In genomic region chr7:113819474-113819873, GRCh38 we compare ENCODE assay signal across 14 cellular contexts.
DNase-seq lines count a peak whose midpoint lies in the region; ATAC-seq and TF ChIP-seq lines count a peak whose summit lies in the region.
"Had no signal": no experiment of that assay in that cellular context is flagged by ENCODE, and none has a peak within 500 bp of the region (broad histone marks: within the 10 kb centered on the region; RNA-seq: fewer than 3 reads in every experiment).

No MANE protein-coding gene starts in this region.

- TF ChIP-seq CTCF in brain microvascular endothelial cell (IDR thresholded peaks at IDR 0.05; ENCODE audit: low read depth, low read length, missing control alignments) = no peak

- H3K27ac ChIP-seq in brain microvascular endothelial cell = no peak overlapping the region
- H3K27ac ChIP-seq: BLaER1 treated with 17β-estradiol and CSF1 and Interleukin-3, amounts not matched to agents 10 nM and 100 nM had no signal

- ATAC-seq in left ventricle myocardium superior (peak; percentile 67), Right ventricle myocardium inferior (no peak)
- ATAC-seq: CD8-positive, alpha-beta T cell; HCT116 had no signal

- no peak overlapping the region for H3K4me3 ChIP-seq in brain microvascular endothelial cell (ENCODE audit: low read depth, low read length)
- H3K4me3 ChIP-seq: BLaER1 treated with 17β-estradiol and CSF1 and Interleukin-3, amounts not matched to agents 10 nM and 100 nM had no signal

- no peak for DNase-seq in left ventricle myocardium superior
- DNase-seq in Right ventricle myocardium inferior (ENCODE audit: missing footprints) = no peak
- peak; percentile 46 for DNase-seq in brain microvascular endothelial cell
- peak; percentile 14 for DNase-seq in kidney tubule cell (ENCODE audit: low spot score)
- no peak for DNase-seq in HT-29 (ENCODE audit: low spot score)
- no peak for DNase-seq in activated CD4-positive, CD25-positive, alpha-beta regulatory T cell treated with anti-CD3 and anti-CD28 coated beads, Interleukin-2, amount 50 U/mL, for 72 hours
- DNase-seq: Calu3; CD8-positive, alpha-beta T cell; DMS79 treated with DMSO at 0.1 percent for 48 hours; GF-D8; GOT3; H7 had no signal

- H3K36me3 ChIP-seq in brain microvascular endothelial cell (replicated peaks) = no peaks in the 10 kb centered on the region
- H3K36me3 ChIP-seq: BLaER1 treated with 17β-estradiol and CSF1 and Interleukin-3, amounts not matched to agents 10 nM and 100 nM had no signal

- in situ Hi-C loops in brain microvascular endothelial cell (cut with HindIII; ENCODE audit: low pct_ligation_motif_present, low sequenced_read_pairs) = no loop called here

- H3K27me3 ChIP-seq in brain microvascular endothelial cell (replicated peaks) = no peaks in the 10 kb centered on the region
- H3K27me3 ChIP-seq: BLaER1 treated with 17β-estradiol and CSF1 and Interleukin-3, amounts not matched to agents 10 nM and 100 nM had no signal

- intact Hi-C loops in left ventricle myocardium superior (cut with micrococcal nuclease) = no loop called here
- intact Hi-C loops in Right ventricle myocardium inferior (cut with DNase I) = no loop called here

Comparison
In these comparisons a context has a peak if more than half of its experiments do, and no peak if none do; other contexts are left out.
1. DNase-seq: peak in brain microvascular endothelial cell (single experiment) and kidney tubule cell (single experiment); none in left ventricle myocardium superior (single experiment), Right ventricle myocardium inferior (single experiment), HT-29 (single experiment) and activated CD4-positive, CD25-positive, alpha-beta regulatory T cell treated with anti-CD3 and anti-CD28 coated beads, Interleukin-2, amount 50 U/mL, for 72 hours (single experiment).